2 cellular contexts compared by ENCODE assay signal in genomic region chr1:159986093-159986492, GRCh38.
A peak's percentile ranks its signal among the peaks of the same experiment; 100 is the strongest.
TF ChIP-seq lines count a peak whose summit lies in the region.

No MANE protein-coding gene starts in this region.

TF ChIP-seq in liver, 16 proteins besides CTCF, POLR2A, EP300 and RAD21:
- TF ChIP-seq RXRA (IDR thresholded peaks at IDR 0.05), result peak; percentile 10 to 41
- TF ChIP-seq GABPA (IDR thresholded peaks at IDR 0.05 in 1 of 2, conservative IDR thresholded peaks at IDR 0.05 in 1 of 2), result no peak
- no peak for TF ChIP-seq YY1 (IDR thresholded peaks at IDR 0.05)
- TF ChIP-seq HNF4A (conservative IDR thresholded peaks at IDR 0.05), result peak; percentile 52 to 63
- no peak for TF ChIP-seq ZBTB33 (IDR thresholded peaks at IDR 0.05)
- no peak for TF ChIP-seq REST (IDR thresholded peaks at IDR 0.05)
- no peak for TF ChIP-seq SP1 (IDR thresholded peaks at IDR 0.05)

TF ChIP-seq in HepG2, 621 proteins besides CTCF, POLR2A, EP300 and RAD21:
- TF ChIP-seq HMGA1 (CRISPR knock-in tag; conservative IDR thresholded peaks at IDR 0.05) (no peak), ONECUT2 (CRISPR knock-in tag; IDR thresholded peaks at IDR 0.05) (no peak), FOXJ3 (CRISPR knock-in tag; IDR thresholded peaks at IDR 0.05; ENCODE audit: borderline replicate concordance) (no peak), SMARCE1 (IDR thresholded peaks at IDR 0.05; ENCODE audit: borderline replicate concordance) (no peak), ZSCAN9 (CRISPR knock-in tag; IDR thresholded peaks at IDR 0.05; ENCODE audit: borderline replicate concordance) (no peak), ZNF432 (CRISPR knock-in tag; IDR thresholded peaks at IDR 0.05; ENCODE audit: borderline replicate concordance) (no peak), TBP (CRISPR knock-in tag; IDR thresholded peaks at IDR 0.05) (no peak), ZNF3 (CRISPR knock-in tag; IDR thresholded peaks at IDR 0.05) (no peak), MBNL3 (CRISPR knock-in tag; conservative IDR thresholded peaks at IDR 0.05) (no peak), TEF (CRISPR knock-in tag; IDR thresholded peaks at IDR 0.05) (no peak)
